ENCODE assay signal across 19 cellular contexts in the genomic region with DNA sequence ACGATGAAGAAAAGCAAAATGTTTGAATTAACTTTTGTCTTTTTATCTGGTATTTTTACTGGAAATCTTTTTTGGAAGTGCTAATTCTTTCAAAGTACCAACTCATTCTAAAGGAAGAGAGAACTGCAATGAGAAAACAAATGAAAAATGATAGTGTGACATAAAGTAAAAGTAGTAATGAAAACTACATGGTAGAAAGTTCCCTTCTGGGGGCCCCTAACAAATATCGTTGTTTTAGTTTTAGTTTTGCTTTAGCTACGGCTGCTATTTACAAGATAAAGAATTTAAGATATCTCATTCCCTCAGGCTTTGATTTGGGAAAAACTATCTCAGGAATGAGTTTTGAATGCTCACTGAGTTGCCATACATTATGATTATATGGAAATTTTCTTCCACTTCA.
"Had no signal": no experiment of that assay in that cellular context is flagged by ENCODE, and none has a peak within 500 bp of the region (broad histone marks: within the 10 kb centered on the region; RNA-seq: fewer than 3 reads in every experiment).

No MANE protein-coding gene starts in this region.

- H3K27ac Mint-ChIP-seq: naive B cell, nephron progenitor cell had no signal

- H3K4me1 Mint-ChIP-seq: naive B cell, nephron progenitor cell had no signal

- H3K27me3 ChIP-seq: hepatocyte, suprapubic skin, thyroid gland, upper lobe of left lung, uterus had no signal

- H3K36me3 Mint-ChIP-seq: naive B cell had no signal

- DNase-seq: effector memory CD4-positive, alpha-beta T cell; foreskin melanocyte; head of caudate nucleus; left colon; left ventricle myocardium superior; naive B cell; nephron progenitor cell; stimulated activated CD4-positive, alpha-beta T cell treated with anti-CD3 and anti-CD28 coated beads, Interleukin-12 subunit alpha, Interleukin-12 subunit beta, amount 100 ng/mL, for 4 hours; stimulated activated CD4-positive, alpha-beta T cell treated with anti-CD3 and anti-CD28 coated beads, Interleukin-2, amount 100 ng/mL, for 48 hours; stimulated activated naive CD4-positive, alpha-beta T cell treated with Interleukin-2 at 50 U/mL for 16 hours; thyroid gland; upper lobe of left lung; uterus had no signal

- H3K36me3 ChIP-seq: suprapubic skin, thyroid gland, upper lobe of left lung, uterus had no signal

- H3K9me3 ChIP-seq: suprapubic skin, thyroid gland, upper lobe of left lung, uterus had no signal

- H3K27ac ChIP-seq: hepatocyte, skin epidermis, suprapubic skin, thyroid gland, upper lobe of left lung, uterus had no signal

- H3K4me1 ChIP-seq: suprapubic skin, thyroid gland, upper lobe of left lung, uterus had no signal

- H3K27me3 Mint-ChIP-seq: naive B cell had no signal

- H3K4me2 ChIP-seq: hepatocyte had no signal

- H3K4me3 Mint-ChIP-seq: naive B cell, nephron progenitor cell had no signal

- H2AFZ ChIP-seq: hepatocyte had no signal

- ATAC-seq: esophagus mucosa, left colon, left ventricle myocardium superior, sciatic nerve had no signal

- H3K4me3 ChIP-seq: hepatocyte, skin epidermis, suprapubic skin, thyroid gland, upper lobe of left lung, uterus had no signal

- H3K79me2 ChIP-seq: hepatocyte had no signal

- FAIRE-seq: endometrium had no signal

- H3K9me3 Mint-ChIP-seq: nephron progenitor cell had no signal
